21 cellular contexts compared by ENCODE assay signal in genomic region chr5:2021484-2022176, GRCh38.
A peak's percentile ranks its signal among the peaks of the same experiment; 100 is the strongest.
DNase-seq lines count a peak whose midpoint lies in the region; ATAC-seq and TF ChIP-seq lines count a peak whose summit lies in the region.
"Had no signal": no experiment of that assay in that cellular context is flagged by ENCODE, and none has a peak within 500 bp of the region (broad histone marks: within the 10 kb centered on the region; RNA-seq: fewer than 3 reads in every experiment).

No MANE protein-coding gene starts in this region.

- H3K27me3 ChIP-seq in right atrium auricular region (no peaks in the 10 kb centered on the region), heart right ventricle (peaks cover 0 to 7% (median 0%) of the 10 kb centered on the region in 7 donors), endodermal cell (ENCODE audit: control insufficient read depth, insufficient read depth, low read length, poor library complexity, severe bottlenecking) (peaks cover 4% of the 10 kb centered on the region), neuronal stem cell (ENCODE audit: control insufficient read depth in 3 of 3, insufficient read depth in 3 of 3, low read depth in 1 of 3, low read length in 3 of 3) (no peaks in the 10 kb centered on the region), vagina (no peaks in the 10 kb centered on the region)
- H3K27me3 ChIP-seq: BLaER1 treated with 17β-estradiol and CSF1 and Interleukin-3, amounts not matched to agents 10 nM and 100 nM had no signal

- peaks cover 1% of the 10 kb centered on the region for H3K4me1 Mint-ChIP-seq in endodermal cell
- H3K4me1 Mint-ChIP-seq in effector memory CD8-positive, alpha-beta T cell (ENCODE audit: low read depth in 2 of 2), result no peaks in the 10 kb centered on the region
- no peaks in the 10 kb centered on the region for H3K4me1 Mint-ChIP-seq in activated T-cell treated with anti-CD3 and anti-CD28 coated beads, Interleukin-2, amount 50 U/mL, for 24 hours (ENCODE audit: low read depth)
- H3K4me1 Mint-ChIP-seq: B cell had no signal

- no peak overlapping the region for H2AK5ac ChIP-seq in neuronal stem cell (ENCODE audit: low read depth, low read length)

- no peak for ATAC-seq in heart right ventricle
- no peak for ATAC-seq in effector memory CD8-positive, alpha-beta T cell (replicated peaks)
- ATAC-seq: CD8-positive, alpha-beta T cell; GM12878; GM23338; HCT116 had no signal

- H3K18ac ChIP-seq in neuronal stem cell (ENCODE audit: low read length), result peak overlapping the region; percentile 35

- no peak overlapping the region for H2BK12ac ChIP-seq in neuronal stem cell (ENCODE audit: low read length)

- H3K27me3 Mint-ChIP-seq in endodermal cell (ENCODE audit: insufficient read depth), result peaks cover 17% of the 10 kb centered on the region
- H3K27me3 Mint-ChIP-seq in effector memory CD8-positive, alpha-beta T cell, result peaks cover 37 to 41% of the 10 kb centered on the region in 2 donors
- peaks cover 22% of the 10 kb centered on the region for H3K27me3 Mint-ChIP-seq in activated T-cell treated with anti-CD3 and anti-CD28 coated beads, Interleukin-2, amount 50 U/mL, for 24 hours

- DNase-seq in right atrium auricular region (ENCODE audit: low spot score) (peak; percentile 23), heart right ventricle (no peak), endodermal cell (peak; percentile 40), neuronal stem cell (ENCODE audit: low spot score) (no peak), vagina (ENCODE audit: extremely low spot score in 2 of 2) (peak; percentile 64 to 76), RKO (ENCODE audit: low spot score) (no peak)
- no peak for DNase-seq in effector memory CD8-positive, alpha-beta T cell
- DNase-seq in activated T-cell treated with anti-CD3 and anti-CD28 coated beads, Interleukin-2, amount 50 U/mL, for 24 hours, result no peak
- DNase-seq: Calu3; CD8-positive, alpha-beta T cell; DMS 273 treated with DMSO at 0.1 percent for 48 hours; DMS53; DND-41; EL; HFFc6; IMR-90 had no signal

- H3K79me1 ChIP-seq in neuronal stem cell (ENCODE audit: low read depth, low read length), result no peaks in the 10 kb centered on the region

- H3K27ac ChIP-seq in right atrium auricular region (no peak overlapping the region), heart right ventricle (no peak overlapping the region), endodermal cell (ENCODE audit: low read depth, low read length) (no peak overlapping the region), neuronal stem cell (replicated peaks; ENCODE audit: low read length) (no peak overlapping the region), vagina (no peak overlapping the region)
- H3K27ac ChIP-seq: BLaER1 treated with 17β-estradiol and CSF1 and Interleukin-3, amounts not matched to agents 10 nM and 100 nM had no signal

- no peak overlapping the region for H2BK5ac ChIP-seq in neuronal stem cell (ENCODE audit: low read length)

- TF ChIP-seq POLR2A in vagina (IDR thresholded peaks at IDR 0.05), result no peak

- intact Hi-C loops in heart right ventricle (cut with DNase I), result no loop called here
- intact Hi-C loops in vagina (cut with DNase I), result no loop called here

- peak overlapping the region; percentile 23 for H3K23ac ChIP-seq in neuronal stem cell (ENCODE audit: low read depth, low read length, poor library complexity)

- no peak overlapping the region for H2BK15ac ChIP-seq in neuronal stem cell (ENCODE audit: low read length)

- H3K9ac ChIP-seq in endodermal cell (ENCODE audit: extremely low read depth, low read length, poor library complexity, severe bottlenecking), result no peak overlapping the region
- no peak overlapping the region for H3K9ac ChIP-seq in neuronal stem cell (ENCODE audit: low read depth, low read length, poor library complexity)
- H3K9ac ChIP-seq: BLaER1 treated with 17β-estradiol and CSF1 and Interleukin-3, amounts not matched to agents 10 nM and 100 nM had no signal

- no peak overlapping the region for H4K8ac ChIP-seq in neuronal stem cell (ENCODE audit: low read depth, low read length)

- 77 to 88% methylated on average over 14 of the region's 14 CpGs for WGBS in heart right ventricle, 2 donors
- WGBS in endodermal cell (ENCODE audit: insufficient coverage in 1 of 2, insufficient read length in 1 of 2), 2 experiments, result 90 to 94% methylated on average over 10 to 14 of the region's 14 CpGs
- WGBS in neuronal stem cell (ENCODE audit: extremely low coverage in 2 of 2, insufficient read length in 2 of 2, insufficient replicate concordance in 1 of 2), 2 donors, result no CpG with 5 or more reads among the region's 14 CpGs

- no peak overlapping the region for H3K27ac Mint-ChIP-seq in endodermal cell
- H3K27ac Mint-ChIP-seq in effector memory CD8-positive, alpha-beta T cell, result no peak overlapping the region
- no peak overlapping the region for H3K27ac Mint-ChIP-seq in activated T-cell treated with anti-CD3 and anti-CD28 coated beads, Interleukin-2, amount 50 U/mL, for 24 hours
- H3K27ac Mint-ChIP-seq: B cell; CD8-positive, alpha-beta T cell; GM23338; HFFc6 had no signal

- no peak overlapping the region for H3K14ac ChIP-seq in neuronal stem cell (ENCODE audit: low read length)

- TF ChIP-seq CTCF in right atrium auricular region (IDR thresholded peaks at IDR 0.05) (no peak), heart right ventricle (IDR thresholded peaks at IDR 0.05) (no peak), endodermal cell (conservative IDR thresholded peaks at IDR 0.05) (no peak), vagina (IDR thresholded peaks at IDR 0.05) (no peak)

- H3K4me2 ChIP-seq in neuronal stem cell (ENCODE audit: insufficient read depth, low read length, poor library complexity, severe bottlenecking), result no peak overlapping the region
- H3K4me2 ChIP-seq: BLaER1 treated with 17β-estradiol and CSF1 and Interleukin-3, amounts not matched to agents 10 nM and 100 nM; GM23338 had no signal

- no peak overlapping the region for H2BK120ac ChIP-seq in neuronal stem cell (ENCODE audit: low read depth, low read length)

- H3K4ac ChIP-seq in neuronal stem cell (ENCODE audit: low read length), result no peak overlapping the region

- no peak overlapping the region for H4K91ac ChIP-seq in neuronal stem cell (ENCODE audit: low read depth, low read length, poor library complexity)

- no peaks in the 10 kb centered on the region for H3K36me3 Mint-ChIP-seq in endodermal cell (ENCODE audit: low read depth)
- no peaks in the 10 kb centered on the region for H3K36me3 Mint-ChIP-seq in effector memory CD8-positive, alpha-beta T cell (ENCODE audit: insufficient read depth)
- no peaks in the 10 kb centered on the region for H3K36me3 Mint-ChIP-seq in activated T-cell treated with anti-CD3 and anti-CD28 coated beads, Interleukin-2, amount 50 U/mL, for 24 hours (ENCODE audit: low read depth)
- H3K36me3 Mint-ChIP-seq: CD8-positive, alpha-beta T cell had no signal

- H2AFZ ChIP-seq in neuronal stem cell (ENCODE audit: low read length), result no peak overlapping the region
- H2AFZ ChIP-seq: GM23338 had no signal

- peaks cover 2% of the 10 kb centered on the region for H3K9me3 Mint-ChIP-seq in endodermal cell
- H3K9me3 Mint-ChIP-seq in effector memory CD8-positive, alpha-beta T cell, result no peaks in the 10 kb centered on the region
- H3K9me3 Mint-ChIP-seq in activated T-cell treated with anti-CD3 and anti-CD28 coated beads, Interleukin-2, amount 50 U/mL, for 24 hours, result peaks cover 3% of the 10 kb centered on the region
- H3K9me3 Mint-ChIP-seq: CD8-positive, alpha-beta T cell; HFFc6 had no signal

- H3K4me3 ChIP-seq in right atrium auricular region (no peak overlapping the region), heart right ventricle (no peak overlapping the region), endodermal cell (ENCODE audit: low read length) (no peak overlapping the region), neuronal stem cell (ENCODE audit: low read length in 2 of 2) (peak overlapping the region in 1 of 2 donors; percentile 48), vagina (no peak overlapping the region)
- H3K4me3 ChIP-seq: BLaER1 treated with 17β-estradiol and CSF1 and Interleukin-3, amounts not matched to agents 10 nM and 100 nM; GM12878; GM23338 had no signal

- H3K4me1 ChIP-seq in right atrium auricular region (no peaks in the 10 kb centered on the region), heart right ventricle (no peaks in the 10 kb centered on the region), endodermal cell (ENCODE audit: control insufficient read depth, insufficient read depth, low read length) (no peaks in the 10 kb centered on the region), neuronal stem cell (ENCODE audit: control insufficient read depth in 2 of 2, insufficient read depth in 1 of 2, low read depth in 1 of 2, low read length in 2 of 2) (no peaks in the 10 kb centered on the region), vagina (no peaks in the 10 kb centered on the region)

- H3K9me3 ChIP-seq in right atrium auricular region, result peaks cover 0 to 6% of the 10 kb centered on the region in 2 donors
- peaks cover 0 to 4% (median 0%) of the 10 kb centered on the region in 11 donors for H3K9me3 ChIP-seq in heart right ventricle
- H3K9me3 ChIP-seq in endodermal cell (ENCODE audit: control insufficient read depth, low read length), result no peaks in the 10 kb centered on the region
- peaks cover 0 to 6% of the 10 kb centered on the region in 2 donors for H3K9me3 ChIP-seq in neuronal stem cell (replicated peaks in 1 of 2; ENCODE audit: control insufficient read depth in 2 of 2, insufficient read depth in 1 of 2, low read depth in 1 of 2, low read length in 2 of 2)
- H3K9me3 ChIP-seq in vagina, result no peaks in the 10 kb centered on the region
- H3K9me3 ChIP-seq: BLaER1 treated with 17β-estradiol and CSF1 and Interleukin-3, amounts not matched to agents 10 nM and 100 nM had no signal

- H3K36me3 ChIP-seq in right atrium auricular region (no peaks in the 10 kb centered on the region), heart right ventricle (no peaks in the 10 kb centered on the region), endodermal cell (ENCODE audit: control insufficient read depth, insufficient read depth, low read length) (no peaks in the 10 kb centered on the region), neuronal stem cell (replicated peaks in 1 of 2; ENCODE audit: control insufficient read depth in 2 of 2, insufficient read depth in 2 of 2, low read length in 2 of 2) (no peaks in the 10 kb centered on the region), vagina (no peaks in the 10 kb centered on the region)
- H3K36me3 ChIP-seq: BLaER1 treated with 17β-estradiol and CSF1 and Interleukin-3, amounts not matched to agents 10 nM and 100 nM had no signal

- no peak overlapping the region for H3K4me3 Mint-ChIP-seq in endodermal cell
- H3K4me3 Mint-ChIP-seq in effector memory CD8-positive, alpha-beta T cell, result no peak overlapping the region
- H3K4me3 Mint-ChIP-seq in activated T-cell treated with anti-CD3 and anti-CD28 coated beads, Interleukin-2, amount 50 U/mL, for 24 hours, result no peak overlapping the region
- H3K4me3 Mint-ChIP-seq: B cell; CD8-positive, alpha-beta T cell; GM23338; HFFc6 had no signal

Comparison
In these comparisons a context has a peak if more than half of its experiments do, and no peak if none do; other contexts are left out.
1. DNase-seq: peak in right atrium auricular region (single experiment), endodermal cell (single experiment) and vagina (2 of 2); none in heart right ventricle (0 of 2), neuronal stem cell (single experiment), effector memory CD8-positive, alpha-beta T cell (0 of 3), activated T-cell treated with anti-CD3 and anti-CD28 coated beads, Interleukin-2, amount 50 U/mL, for 24 hours (single experiment) and RKO (single experiment).